20 cellular contexts compared by ENCODE assay signal in the genomic region with DNA sequence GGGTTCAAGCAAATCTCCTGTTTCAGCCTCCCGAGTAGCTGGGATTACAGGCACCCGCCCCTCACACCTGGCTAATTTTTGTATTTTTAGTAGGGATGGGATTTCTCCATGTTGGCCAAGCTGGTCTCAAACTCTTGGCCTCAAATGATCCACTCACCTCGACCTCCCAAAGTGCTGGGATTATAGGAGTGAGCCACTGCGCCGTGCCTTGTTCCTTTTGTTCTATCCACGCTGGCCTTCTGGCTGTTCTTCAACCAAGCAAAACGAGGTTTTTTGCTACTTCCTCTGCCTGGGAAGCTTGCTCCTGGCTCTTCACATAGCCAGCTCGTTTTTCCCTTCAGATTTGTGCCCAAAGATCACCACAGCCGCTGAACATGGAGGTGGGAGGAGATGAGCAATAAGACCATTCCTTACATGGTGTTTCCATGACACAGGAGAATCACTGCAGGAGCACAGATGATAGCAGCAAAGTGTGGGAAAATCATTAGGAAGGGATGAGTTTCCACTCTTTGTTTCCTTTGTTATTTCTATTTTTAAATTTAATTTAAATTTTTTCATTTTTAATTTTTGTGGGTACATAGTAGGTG.
DNase-seq lines count a peak whose midpoint lies in the region; ATAC-seq and TF ChIP-seq lines count a peak whose summit lies in the region.
"Had no signal": no experiment of that assay in that cellular context is flagged by ENCODE, and none has a peak within 500 bp of the region (broad histone marks: within the 10 kb centered on the region; RNA-seq: fewer than 3 reads in every experiment).

No MANE protein-coding gene starts in this region.

- H3K9ac ChIP-seq in mesenchymal stem cell (ENCODE audit: low read length): peak overlapping the region; percentile 54

- no peaks in the 10 kb centered on the region for H3K27me3 Mint-ChIP-seq in WTC11 (ENCODE audit: low read depth)
- no peaks in the 10 kb centered on the region for H3K27me3 Mint-ChIP-seq in activated CD4-positive, alpha-beta T cell treated with anti-CD3 and anti-CD28 coated beads, Interleukin-2, amount 10 ng/mL, durations not matched to agents 7 days and 5 days
- H3K27me3 Mint-ChIP-seq: type B pancreatic cell had no signal

- peaks cover 26% of the 10 kb centered on the region for H3K4me1 Mint-ChIP-seq in WTC11
- H3K4me1 Mint-ChIP-seq in activated CD4-positive, alpha-beta T cell treated with anti-CD3 and anti-CD28 coated beads, Interleukin-2, amount 10 ng/mL, durations not matched to agents 7 days and 5 days: no peaks in the 10 kb centered on the region

- H3K4me3 ChIP-seq in right atrium auricular region (no peak overlapping the region), right cardiac atrium (ENCODE audit: low read length) (no peak overlapping the region), mesenchymal stem cell (ENCODE audit: insufficient read depth in 1 of 2, low read depth in 1 of 2, low read length in 2 of 2) (no peak overlapping the region)

- no peak overlapping the region for H3K4me2 ChIP-seq in mesenchymal stem cell (ENCODE audit: low read length, poor library complexity, severe bottlenecking)

- no peak overlapping the region for H2AK5ac ChIP-seq in mesenchymal stem cell (ENCODE audit: low read length, severe bottlenecking)

- no peaks in the 10 kb centered on the region for H3K79me1 ChIP-seq in mesenchymal stem cell (replicated peaks; ENCODE audit: low read length, poor library complexity, severe bottlenecking)

- H3K23ac ChIP-seq in mesenchymal stem cell (ENCODE audit: low read length in 2 of 2): no peak overlapping the region

- H3K4ac ChIP-seq in mesenchymal stem cell (ENCODE audit: low read depth in 1 of 2, low read length in 2 of 2): no peak overlapping the region

- H3K9me3 ChIP-seq in right atrium auricular region (no peaks in the 10 kb centered on the region), right cardiac atrium (ENCODE audit: control insufficient read depth, low read length) (no peaks in the 10 kb centered on the region), mesenchymal stem cell (ENCODE audit: control insufficient read depth, low read length) (no peaks in the 10 kb centered on the region)

- ATAC-seq in right cardiac atrium: no peak
- no peak for ATAC-seq in WTC11
- ATAC-seq: left ventricle myocardium superior had no signal

- no peak for TF ChIP-seq CTCF in right atrium auricular region (IDR thresholded peaks at IDR 0.05)
- no peak for TF ChIP-seq CTCF in WTC11 (IDR thresholded peaks at IDR 0.05)

- H4K91ac ChIP-seq in mesenchymal stem cell (ENCODE audit: low read length): peak overlapping the region; percentile 45

- no peak overlapping the region for H2BK12ac ChIP-seq in mesenchymal stem cell (ENCODE audit: low read length in 2 of 2)

- no peak overlapping the region for H3K27ac ChIP-seq in right atrium auricular region
- no peak overlapping the region for H3K27ac ChIP-seq in right cardiac atrium (ENCODE audit: low read length)
- no peak overlapping the region for H3K27ac ChIP-seq in mesenchymal stem cell (ENCODE audit: low read length, poor library complexity, severe bottlenecking)

- 72% methylated on average over 9 of the region's 9 CpGs for WGBS in right cardiac atrium
- WGBS in mesenchymal stem cell: 87% methylated on average over 8 of the region's 9 CpGs

- DNase-seq in right atrium auricular region (ENCODE audit: low spot score) (peak; percentile 23), right cardiac atrium (no peak), WTC11 (ENCODE audit: low spot score) (no peak), mesenchymal stem cell (peak; percentile 40), germinal center (ENCODE audit: low spot score) (no peak), NCI-H2196 (lab: John Stamatoyannopoulos, UW; ENCODE audit: unreplicated experiment) (no peak)
- no peak for DNase-seq in effector CD4-positive, alpha-beta T cell
- DNase-seq in activated CD4-positive, alpha-beta T cell treated with anti-CD3 and anti-CD28 coated beads, Interleukin-2, amount 10 ng/mL, durations not matched to agents 7 days and 5 days: no peak
- DNase-seq: ACHN; activated CD4-positive, CD25-positive, alpha-beta regulatory T cell treated with anti-CD3 and anti-CD28 coated beads, Interleukin-2, amount 50 U/mL, for 72 hours; activated gamma-delta T cell treated with Interleukin-2 at 50 U/mL for 16 hours; anterior cingulate cortex; foreskin melanocyte; left ventricle myocardium superior; MV-4-11; NCI-H1930; NCI-H510A treated with DMSO at 0.1 percent for 48 hours; SHP77; stimulated activated naive CD4-positive, alpha-beta T cell treated with Interleukin-2 at 50 U/mL for 16 hours had no signal

- H3K27ac Mint-ChIP-seq in WTC11: peak overlapping the region; percentile 35; the same call in 1 of the 2 replicates
- no peak overlapping the region for H3K27ac Mint-ChIP-seq in activated CD4-positive, alpha-beta T cell treated with anti-CD3 and anti-CD28 coated beads, Interleukin-2, amount 10 ng/mL, durations not matched to agents 7 days and 5 days

- no peak overlapping the region for H2AFZ ChIP-seq in mesenchymal stem cell (ENCODE audit: low read depth, low read length)

- CTCF ChIA-PET in WTC11 (lab: Charles Lee): interaction anchor here (1.2 kb wide), 1 partner anchor 14 kb away, joined by 4 read pairs; no protein-coding TSS in a partner anchor
- CTCF ChIA-PET in activated CD4-positive, alpha-beta T cell treated with anti-CD3 and anti-CD28 coated beads, Interleukin-2, amount 10 ng/mL, durations not matched to agents 7 days and 5 days (lab: Charles Lee): interaction anchor here (1.3 kb wide), 1 partner anchor 169 kb away, joined by 4 read pairs; no protein-coding TSS in a partner anchor

- H3K14ac ChIP-seq in mesenchymal stem cell (ENCODE audit: low read length in 2 of 2): no peak overlapping the region

- H3K9me3 Mint-ChIP-seq in WTC11: peaks cover 10% of the 10 kb centered on the region
- H3K9me3 Mint-ChIP-seq in activated CD4-positive, alpha-beta T cell treated with anti-CD3 and anti-CD28 coated beads, Interleukin-2, amount 10 ng/mL, durations not matched to agents 7 days and 5 days: peaks cover 3% of the 10 kb centered on the region

- no peaks in the 10 kb centered on the region for H3K27me3 ChIP-seq in right atrium auricular region
- H3K27me3 ChIP-seq in right cardiac atrium (ENCODE audit: control insufficient read depth, insufficient read depth): no peaks in the 10 kb centered on the region
- no peaks in the 10 kb centered on the region for H3K27me3 ChIP-seq in mesenchymal stem cell (ENCODE audit: control insufficient read depth in 1 of 2, insufficient read depth in 1 of 2, low read length in 2 of 2)

- no peak overlapping the region for H3K4me3 Mint-ChIP-seq in WTC11
- H3K4me3 Mint-ChIP-seq in activated CD4-positive, alpha-beta T cell treated with anti-CD3 and anti-CD28 coated beads, Interleukin-2, amount 10 ng/mL, durations not matched to agents 7 days and 5 days: no peak overlapping the region
- H3K4me3 Mint-ChIP-seq: type B pancreatic cell had no signal

- no peak overlapping the region for H3K18ac ChIP-seq in mesenchymal stem cell (ENCODE audit: low read depth in 1 of 2, low read length in 2 of 2)

- no peaks in the 10 kb centered on the region for H3K4me1 ChIP-seq in right atrium auricular region
- H3K4me1 ChIP-seq in right cardiac atrium (ENCODE audit: control insufficient read depth, insufficient read depth, low read length): no peaks in the 10 kb centered on the region
- peaks cover 2% of the 10 kb centered on the region for H3K4me1 ChIP-seq in mesenchymal stem cell (ENCODE audit: control insufficient read depth, insufficient read depth, low read depth, low read length)

- no peak overlapping the region for H2BK15ac ChIP-seq in mesenchymal stem cell (ENCODE audit: low read depth, poor library complexity, severe bottlenecking)

- H4K8ac ChIP-seq in mesenchymal stem cell (ENCODE audit: low read length): no peak overlapping the region

- no peaks in the 10 kb centered on the region for H3K36me3 ChIP-seq in right atrium auricular region
- no peaks in the 10 kb centered on the region for H3K36me3 ChIP-seq in mesenchymal stem cell (ENCODE audit: control insufficient read depth in 1 of 2, insufficient read depth in 2 of 2, low read depth in 1 of 2, low read length in 2 of 2)

- intact Hi-C loops in right cardiac atrium (cut with DNase I): no loop called here

- no peak overlapping the region for H2BK5ac ChIP-seq in mesenchymal stem cell (ENCODE audit: low read depth, low read length, poor library complexity, severe bottlenecking)

- POLR2A ChIA-PET in WTC11 (lab: Charles Lee): interaction anchor here (0.6 kb wide), 1 partner anchor 124 kb away, joined by 3 read pairs; no protein-coding TSS in a partner anchor
- POLR2A ChIA-PET in activated CD4-positive, alpha-beta T cell treated with anti-CD3 and anti-CD28 coated beads, Interleukin-2, amount 10 ng/mL, durations not matched to agents 7 days and 5 days (lab: Charles Lee): no interaction called here

- H3K36me3 Mint-ChIP-seq in WTC11: peaks cover 3% of the 10 kb centered on the region; the same call in 1 of the 2 replicates
- H3K36me3 Mint-ChIP-seq in activated CD4-positive, alpha-beta T cell treated with anti-CD3 and anti-CD28 coated beads, Interleukin-2, amount 10 ng/mL, durations not matched to agents 7 days and 5 days (ENCODE audit: low read depth): peaks cover 4% of the 10 kb centered on the region
- H3K36me3 Mint-ChIP-seq: type B pancreatic cell had no signal

- H2BK120ac ChIP-seq in mesenchymal stem cell (ENCODE audit: low read depth, low read length): no peak overlapping the region

TF ChIP-seq in WTC11, 78 proteins besides CTCF, POLR2A, EP300 and RAD21 (continues in another document):
- no peak for TF ChIP-seq OVOL2 (CRISPR knock-in tag; IDR thresholded peaks at IDR 0.05; ENCODE audit: borderline replicate concordance)
- TF ChIP-seq, protein P1, sequence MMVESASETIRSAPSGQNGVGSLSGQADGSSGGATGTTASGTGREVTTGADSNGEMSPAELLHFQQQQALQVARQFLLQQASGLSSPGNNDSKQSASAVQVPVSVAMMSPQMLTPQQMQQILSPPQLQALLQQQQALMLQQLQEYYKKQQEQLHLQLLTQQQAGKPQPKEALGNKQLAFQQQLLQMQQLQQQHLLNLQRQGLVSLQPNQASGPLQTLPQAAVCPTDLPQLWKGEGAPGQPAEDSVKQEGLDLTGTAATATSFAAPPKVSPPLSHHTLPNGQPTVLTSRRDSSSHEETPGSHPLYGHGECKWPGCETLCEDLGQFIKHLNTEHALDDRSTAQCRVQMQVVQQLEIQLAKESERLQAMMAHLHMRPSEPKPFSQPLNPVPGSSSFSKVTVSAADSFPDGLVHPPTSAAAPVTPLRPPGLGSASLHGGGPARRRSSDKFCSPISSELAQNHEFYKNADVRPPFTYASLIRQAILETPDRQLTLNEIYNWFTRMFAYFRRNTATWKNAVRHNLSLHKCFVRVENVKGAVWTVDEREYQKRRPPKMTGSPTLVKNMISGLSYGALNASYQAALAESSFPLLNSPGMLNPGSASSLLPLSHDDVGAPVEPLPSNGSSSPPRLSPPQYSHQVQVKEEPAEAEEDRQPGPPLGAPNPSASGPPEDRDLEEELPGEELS (CRISPR knock-in tag; IDR thresholded peaks at IDR 0.05): no peak
- TF ChIP-seq ESRRA (CRISPR knock-in tag; IDR thresholded peaks at IDR 0.05; ENCODE audit: borderline replicate concordance): no peak

Comparison
In these comparisons a context has a peak if more than half of its experiments do, and no peak if none do; other contexts are left out.
1. DNase-seq: peak in right atrium auricular region (single experiment) and mesenchymal stem cell (single experiment); none in right cardiac atrium (0 of 3), WTC11 (single experiment), effector CD4-positive, alpha-beta T cell (single experiment), activated CD4-positive, alpha-beta T cell treated with anti-CD3 and anti-CD28 coated beads, Interleukin-2, amount 10 ng/mL, durations not matched to agents 7 days and 5 days (single experiment), germinal center (single experiment) and NCI-H2196 (single experiment).